23 cellular contexts compared by ENCODE assay signal in genomic region chr7:155571581-155572345, GRCh38. TPM values are rescaled to one million over a fixed set of nuclear protein-coding genes. Genes with fewer than 3 reads are reported as not detected.
DNase-seq lines count a peak whose midpoint lies in the region; ATAC-seq, FAIRE-seq and TF ChIP-seq lines count a peak whose summit lies in the region.
"Had no signal": no experiment of that assay in that cellular context is flagged by ENCODE, and none has a peak within 500 bp of the region (broad histone marks: within the 10 kb centered on the region; RNA-seq: fewer than 3 reads in every experiment).

No MANE protein-coding gene starts in this region.

- H3K9me3 ChIP-seq in HCT116 (ENCODE audit: control insufficient read depth in 1 of 2, insufficient read depth in 1 of 2, low read depth in 1 of 2, low read length in 2 of 2) = no peaks in the 10 kb centered on the region
- no peaks in the 10 kb centered on the region for H3K9me3 ChIP-seq in K562 (replicated peaks; ENCODE audit: control insufficient read depth, insufficient read depth, low read depth, low read length)
- H3K9me3 ChIP-seq in liver (ENCODE audit: control insufficient read depth in 4 of 4, low read length in 3 of 4) = no peaks in the 10 kb centered on the region
- H3K9me3 ChIP-seq: A549, BLaER1 had no signal

- TF ChIP-seq CTCF in CD14-positive monocyte (IDR thresholded peaks at IDR 0.05) (no peak), HCT116 (IDR thresholded peaks at IDR 0.05 in 2 of 3, conservative IDR thresholded peaks at IDR 0.05 in 1 of 3; ENCODE audit: borderline replicate concordance in 1 of 3, insufficient read depth in 1 of 3, low read depth in 2 of 3, low read length in 2 of 3) (peak in 1 of 3 experiments; percentile 17; a peak in 1 of 6 replicates), K562 (IDR thresholded peaks at IDR 0.05 in 2 of 3, conservative IDR thresholded peaks at IDR 0.05 in 1 of 3; ENCODE audit: insufficient read depth in 2 of 3, low read depth in 1 of 3, low read length in 3 of 3) (peak in 1 of 3 experiments; percentile 11; a peak in 1 of 6 replicates), liver (IDR thresholded peaks at IDR 0.05; ENCODE audit: low read depth, low read length, missing input control) (peak; percentile 1)

- peaks cover 0 to 21% (median 17%) of the 10 kb centered on the region in 3 donors for H3K27me3 Mint-ChIP-seq in CD14-positive monocyte (ENCODE audit: low read depth in 3 of 3)
- H3K27me3 Mint-ChIP-seq in activated CD4-positive, alpha-beta memory T cell treated with anti-CD3 and anti-CD28 coated beads, Interleukin-2, amount 10 ng/mL, durations not matched to agents 7 days and 5 days = no peaks in the 10 kb centered on the region

- H3K9ac ChIP-seq in HCT116 (ENCODE audit: low read length) (no peak overlapping the region), K562 (ENCODE audit: insufficient read depth in 1 of 2, low read depth in 2 of 2, low read length in 2 of 2) (no peak overlapping the region), liver (ENCODE audit: low read depth in 1 of 2, low read length in 2 of 2) (no peak overlapping the region)
- H3K9ac ChIP-seq: BLaER1 had no signal

- peaks cover 14% of the 10 kb centered on the region for H3K4me1 Mint-ChIP-seq in CD14-positive monocyte
- no peaks in the 10 kb centered on the region for H3K4me1 Mint-ChIP-seq in activated CD4-positive, alpha-beta memory T cell treated with anti-CD3 and anti-CD28 coated beads, Interleukin-2, amount 10 ng/mL, durations not matched to agents 7 days and 5 days

- no peak for TF ChIP-seq EP300 in K562 (IDR thresholded peaks at IDR 0.05; ENCODE audit: low read length)

- peak; percentile 72 for ATAC-seq in HCT116
- ATAC-seq in K562 = peak; percentile 52
- ATAC-seq: CD8-positive, alpha-beta T cell; PC-3 had no signal

- CTCF ChIA-PET in HCT116 (lab: Charles Lee) (no interaction called here), K562 (lab: Yijun Ruan, JAX; ENCODE audit: low intra/inter-chr PET ratio) (no interaction called here)
- CTCF ChIA-PET in activated CD4-positive, alpha-beta memory T cell treated with anti-CD3 and anti-CD28 coated beads, Interleukin-2, amount 10 ng/mL, durations not matched to agents 7 days and 5 days (lab: Charles Lee) = no interaction called here

- H3K4me3 ChIP-seq in HCT116 (replicated peaks in 1 of 2; ENCODE audit: low read depth in 1 of 2, low read length in 2 of 2) = no peak overlapping the region
- no peak overlapping the region for H3K4me3 ChIP-seq in K562
- no peak overlapping the region for H3K4me3 ChIP-seq in liver (ENCODE audit: low read depth in 1 of 3, low read length in 3 of 3)
- H3K4me3 ChIP-seq: A549, BLaER1 had no signal

- H3K27ac Mint-ChIP-seq in CD14-positive monocyte = peak overlapping the region in 1 of 7 donors; percentile 24
- H3K27ac Mint-ChIP-seq in activated CD4-positive, alpha-beta memory T cell treated with anti-CD3 and anti-CD28 coated beads, Interleukin-2, amount 10 ng/mL, durations not matched to agents 7 days and 5 days = no peak overlapping the region
- H3K27ac Mint-ChIP-seq: CD8-positive, alpha-beta T cell had no signal

- TF ChIP-seq POLR2A in HCT116 (IDR thresholded peaks at IDR 0.05; ENCODE audit: borderline replicate concordance, extremely low read depth, insufficient read depth, insufficient read length) (no peak), K562 (conservative IDR thresholded peaks at IDR 0.05) (no peak)

- H3K79me2 ChIP-seq in HCT116 (ENCODE audit: insufficient read depth, low read length) (no peaks in the 10 kb centered on the region), K562 (ENCODE audit: control insufficient read depth, insufficient read depth, low read length) (no peaks in the 10 kb centered on the region)

- no peaks in the 10 kb centered on the region for H3K36me3 Mint-ChIP-seq in CD14-positive monocyte
- no peaks in the 10 kb centered on the region for H3K36me3 Mint-ChIP-seq in activated CD4-positive, alpha-beta memory T cell treated with anti-CD3 and anti-CD28 coated beads, Interleukin-2, amount 10 ng/mL, durations not matched to agents 7 days and 5 days (ENCODE audit: low read depth)
- H3K36me3 Mint-ChIP-seq: CD8-positive, alpha-beta T cell had no signal

- POLR2A ChIA-PET in HCT116 (lab: Charles Lee) = no interaction called here
- POLR2A ChIA-PET in K562 (lab: Yijun Ruan, JAX) = interaction anchor here (0.5 to 0.6 kb wide), 2 partner anchors 50 to 118 kb away, joined by 3 to 4 read pairs; no protein-coding TSS in a partner anchor
- POLR2A ChIA-PET in activated CD4-positive, alpha-beta memory T cell treated with anti-CD3 and anti-CD28 coated beads, Interleukin-2, amount 10 ng/mL, durations not matched to agents 7 days and 5 days (lab: Charles Lee) = no interaction called here

- H3K9me3 Mint-ChIP-seq in CD14-positive monocyte = peaks cover 0 to 2% (median 0%) of the 10 kb centered on the region in 7 donors
- H3K9me3 Mint-ChIP-seq in activated CD4-positive, alpha-beta memory T cell treated with anti-CD3 and anti-CD28 coated beads, Interleukin-2, amount 10 ng/mL, durations not matched to agents 7 days and 5 days = no peaks in the 10 kb centered on the region
- H3K9me3 Mint-ChIP-seq: CD8-positive, alpha-beta T cell had no signal

- H4K20me1 ChIP-seq in HCT116 (ENCODE audit: insufficient read depth) = no peaks in the 10 kb centered on the region
- peaks cover 21% of the 10 kb centered on the region for H4K20me1 ChIP-seq in K562 (replicated peaks; ENCODE audit: control insufficient read depth, insufficient read depth, low read length)
- H4K20me1 ChIP-seq: BLaER1 had no signal

- H3K9me2 ChIP-seq in HCT116 (ENCODE audit: insufficient read depth) = no peaks in the 10 kb centered on the region

- no peak overlapping the region for H3K27ac ChIP-seq in HCT116 (ENCODE audit: low read depth, low read length)
- no peak overlapping the region for H3K27ac ChIP-seq in K562 (ENCODE audit: extremely low read depth, low read depth, low read length)
- no peak overlapping the region for H3K27ac ChIP-seq in liver (ENCODE audit: low read depth in 1 of 2, low read length in 2 of 2)
- H3K27ac ChIP-seq: A549, BLaER1, HL-60, RWPE1 had no signal

- H3K36me3 ChIP-seq in HCT116 (ENCODE audit: control insufficient read depth in 1 of 2, insufficient read depth in 2 of 2, low read length in 2 of 2) (no peaks in the 10 kb centered on the region), K562 (ENCODE audit: control insufficient read depth, insufficient read depth, low read length) (no peaks in the 10 kb centered on the region), liver (ENCODE audit: control insufficient read depth in 4 of 4, insufficient read depth in 3 of 4, low read depth in 1 of 4, low read length in 3 of 4) (no peaks in the 10 kb centered on the region)
- H3K36me3 ChIP-seq: BLaER1 had no signal

- in situ Hi-C loops in K562 (cut with MboI) = no loop called here
- in situ Hi-C loops in ACHN (cut with HindIII; ENCODE audit: low pct_ligation_motif_present, low pct_unique_long_range_greater_than_20kb, low sequenced_read_pairs) = no loop called here

- no TSS peak for BruUV-seq in HCT116 (replicated peaks; lab: Mats Ljungman, UMichigan)
- no TSS peak for BruUV-seq in K562 (replicated peaks; lab: Mats Ljungman, UMichigan)

- intact Hi-C loops in CD14-positive monocyte (cut with micrococcal nuclease) (no loop called here), HCT116 (cut with micrococcal nuclease) (no loop called here), K562 (cut with micrococcal nuclease) (no loop called here)

- WGBS in K562 (ENCODE audit: insufficient coverage, low coverage, missing lambda C conversion rate) = 4% methylated on average over 11 of the region's 11 CpGs
- WGBS in liver = 57% methylated on average over 11 of the region's 11 CpGs

- no peak overlapping the region for H3K4me2 ChIP-seq in HCT116 (ENCODE audit: low read length)
- no peak overlapping the region for H3K4me2 ChIP-seq in K562 (ENCODE audit: insufficient read depth, low read length)
- H3K4me2 ChIP-seq: A549, BLaER1 had no signal

- no peak for FAIRE-seq in K562 (lab: Jason Lieb, UNC)
- FAIRE-seq: A549, H54 had no signal

- no peaks in the 10 kb centered on the region for H3K9me1 ChIP-seq in K562 (ENCODE audit: control insufficient read depth, insufficient read depth, low read length)

- no peaks in the 10 kb centered on the region for H3K27me3 ChIP-seq in HCT116 (ENCODE audit: insufficient read depth, low read length)
- H3K27me3 ChIP-seq in K562 (ENCODE audit: control insufficient read depth in 2 of 2, insufficient read depth in 2 of 2, low read length in 2 of 2) = peaks cover 61 to 88% of the 10 kb centered on the region in 2 experiments
- H3K27me3 ChIP-seq in liver (ENCODE audit: control insufficient read depth in 4 of 4, insufficient read depth in 4 of 4, low read length in 3 of 4) = no peaks in the 10 kb centered on the region
- H3K27me3 ChIP-seq: BLaER1 had no signal

- H3K4me3 Mint-ChIP-seq in CD14-positive monocyte = peak overlapping the region in 1 of 2 donors; percentile 30
- H3K4me3 Mint-ChIP-seq in activated CD4-positive, alpha-beta memory T cell treated with anti-CD3 and anti-CD28 coated beads, Interleukin-2, amount 10 ng/mL, durations not matched to agents 7 days and 5 days = no peak overlapping the region
- H3K4me3 Mint-ChIP-seq: CD8-positive, alpha-beta T cell had no signal

- H3K4me1 ChIP-seq in HCT116 (ENCODE audit: control insufficient read depth in 1 of 2, insufficient read depth in 2 of 2, low read length in 2 of 2) (peaks cover 1 to 5% of the 10 kb centered on the region in 2 experiments; a peak in 2 of 4 replicates), K562 (replicated peaks in 1 of 2; ENCODE audit: control insufficient read depth in 2 of 2, insufficient read depth in 2 of 2, low read length in 2 of 2) (peaks cover 0 to 5% of the 10 kb centered on the region in 2 experiments; a peak in 1 of 5 replicates), liver (ENCODE audit: control insufficient read depth in 4 of 4, insufficient read depth in 4 of 4, low read length in 3 of 4) (no peaks in the 10 kb centered on the region)
- H3K4me1 ChIP-seq: A549 had no signal

- RAD21 ChIA-PET in HCT116 (lab: Charles Lee; ENCODE audit: low non-redundant PET in 1 of 2, low total read pairs in 2 of 2, uncharacterized antibody in 2 of 2, unreplicated experiment in 2 of 2) = no interaction called here

- H2AFZ ChIP-seq in HCT116 (ENCODE audit: low read depth, low read length, poor library complexity, severe bottlenecking) = no peak overlapping the region
- no peak overlapping the region for H2AFZ ChIP-seq in K562 (ENCODE audit: low read depth, low read length)

- no peak for TF ChIP-seq RAD21 in HCT116 (IDR thresholded peaks at IDR 0.05; ENCODE audit: low read depth)
- no peak for TF ChIP-seq RAD21 in K562 (CRISPR knock-in tag; conservative IDR thresholded peaks at IDR 0.05 in 1 of 2, IDR thresholded peaks at IDR 0.05 in 1 of 2)
- TF ChIP-seq RAD21 in liver (IDR thresholded peaks at IDR 0.05) = no peak

- peak; percentile 5 for DNase-seq in CD14-positive monocyte (ENCODE audit: low spot score)
- DNase-seq in HCT116 (ENCODE audit: low read depth, low spot score) = no peak
- no peak for DNase-seq in K562 (ENCODE audit: extremely low read depth in 1 of 4, low spot score in 3 of 4)
- no peak for DNase-seq in nucleus accumbens (lab: John Stamatoyannopoulos, UW)
- DNase-seq in activated CD4-positive, alpha-beta memory T cell treated with anti-CD3 and anti-CD28 coated beads, Interleukin-2, amount 10 ng/mL, durations not matched to agents 7 days and 5 days = no peak
- no peak for DNase-seq in ACHN
- DNase-seq: Calu3; CD8-positive, alpha-beta T cell; IMR-90; Karpas-422; MM.1S; NCI-H1105; NCI-H2081; NCI-H510A treated with DMSO at 0.1 percent for 48 hours; NCI-H774; PC-3 had no signal

RNA-seq across cellular contexts. Expression of gene CNPY1, which starts 25.4 kb away (rescaled TPM):
- polyA plus RNA-seq in CD14-positive monocyte (not detected), K562 (2011; rRNA removed) (not detected in 2 replicates), K562 (2014; fragmentation: Illumina TruSeq; extraction: Trizol) (not detected in 2 replicates), K562 (2014; fragmentation: Nextera tagmentation; extraction: Ambion mirVana) (not detected), K562 (2014; rRNA removed) (not detected in 2 replicates), liver (not detected)
- total RNA-seq in HCT116 (2021; ENCODE audit: unreplicated experiment) (not detected), K562 (2014; rRNA removed) (not detected in 2 replicates), K562 (2014; rRNA removed; fragmentation: Illumina TruSeq; extraction: Trizol) (not detected in 2 replicates), K562 (2015; rRNA removed; fragmentation: Illumina TruSeq; extraction: Trizol) (not detected in 2 replicates), K562 (2021) (not detected in 2 replicates), liver (not detected)
- polyA plus RNA-seq in HCT116 (2012) = not detected in 2 replicates
- total RNA-seq in K562 (2011; cell fraction: chromatin; rRNA removed; ENCODE audit: low replicate concordance) = not detected in 2 replicates
- total RNA-seq in K562 (2011; cell fraction: nucleolus; rRNA removed) = not detected in 2 replicates
- not detected in 2 replicates for total RNA-seq in K562 (2011; cell fraction: nucleoplasm; rRNA removed)
- polyA plus RNA-seq in K562 (2011; cell fraction: cytosol; rRNA removed) = not detected in 2 replicates
- not detected in 2 replicates for polyA plus RNA-seq in K562 (2011; cell fraction: nucleus; rRNA removed)
- not detected in 2 replicates for polyA plus RNA-seq in K562 (2012)
- not detected in 2 replicates for polyA minus RNA-seq in K562 (2011; rRNA and poly(A)+ RNA removed)
- not detected in 2 replicates for polyA minus RNA-seq in K562 (2011; cell fraction: cytosol; rRNA and poly(A)+ RNA removed)
- not detected in 2 replicates for polyA minus RNA-seq in K562 (2011; cell fraction: nucleus; rRNA and poly(A)+ RNA removed)
- total RNA-seq in activated CD4-positive, alpha-beta memory T cell treated with anti-CD3 and anti-CD28 coated beads, Interleukin-2, amount 10 ng/mL, durations not matched to agents 7 days and 5 days = not detected
- total RNA-seq: Calu3; CD8-positive, alpha-beta T cell; HT1080; IMR-90; PC-3 had no signal
- polyA plus RNA-seq: A549, IMR-90 had no signal
